ENCODE assay signal across 22 cellular contexts in genomic region chr3:181327349-181327748, GRCh38.
"Had no signal": no experiment of that assay in that cellular context is flagged by ENCODE, and none has a peak within 500 bp of the region (broad histone marks: within the 10 kb centered on the region; RNA-seq: fewer than 3 reads in every experiment).

No MANE protein-coding gene starts in this region.

- H3K27ac ChIP-seq: cardiac muscle cell, epithelial cell of prostate, left ventricle myocardium inferior, neutrophil, parathyroid adenoma had no signal

- H3K27me3 ChIP-seq: cardiac muscle cell, neutrophil had no signal

- H2AFZ ChIP-seq: parathyroid adenoma had no signal

- H3K9ac ChIP-seq: parathyroid adenoma had no signal

- DNase-seq: activated CD8-positive, alpha-beta T cell treated with anti-CD3 and anti-CD28 coated beads, Interleukin-2, amount 10 ng/mL, durations not matched to agents 7 days and 5 days; activated naive CD4-positive, alpha-beta T cell treated with Interleukin-2 at 50 U/mL for 16 hours; activated naive CD8-positive, alpha-beta T cell treated with anti-CD3 and anti-CD28 coated beads, Interleukin-2, amount 10 ng/mL, durations not matched to agents 7 days and 5 days; activated T-cell treated with anti-CD3 and anti-CD28 coated beads, Interleukin-2, amount 50 U/mL, for 24 hours; effector memory CD8-positive, alpha-beta T cell; foreskin fibroblast; glutamatergic neuron; kidney; left ventricle myocardium inferior; stimulated activated CD4-positive, alpha-beta T cell treated with anti-CD3 and anti-CD28 coated beads, Interleukin-4, amount 100 ng/mL, for 4 hours; T1000 had no signal

- H3K79me2 ChIP-seq: parathyroid adenoma had no signal

- H3K4me1 Mint-ChIP-seq: activated CD4-positive, alpha-beta T cell treated with anti-CD3 and anti-CD28 coated beads, Interleukin-2, amount 10 ng/mL, durations not matched to agents 7 days and 5 days; activated naive CD8-positive, alpha-beta T cell treated with anti-CD3 and anti-CD28 coated beads, Interleukin-2, amount 10 ng/mL, durations not matched to agents 7 days and 5 days; stimulated activated memory B cell treated with anti-CD40 and anti-IgM and Interleukin-4, amounts not matched to agents 10 μg/mL and 1 μg/mL and 100 μg/mL, for 72 hours had no signal

- H3K4me2 ChIP-seq: smooth muscle cell had no signal

- H3K36me3 ChIP-seq: cardiac muscle cell, left ventricle myocardium inferior, neutrophil had no signal

- H3K9me3 ChIP-seq: neutrophil had no signal

- H3K4me3 Mint-ChIP-seq: activated CD4-positive, alpha-beta T cell treated with anti-CD3 and anti-CD28 coated beads, Interleukin-2, amount 10 ng/mL, durations not matched to agents 7 days and 5 days; activated CD8-positive, alpha-beta T cell treated with anti-CD3 and anti-CD28 coated beads, Interleukin-2, amount 10 ng/mL, durations not matched to agents 7 days and 5 days; activated naive CD8-positive, alpha-beta T cell treated with anti-CD3 and anti-CD28 coated beads, Interleukin-2, amount 10 ng/mL, durations not matched to agents 7 days and 5 days; activated T-cell treated with anti-CD3 and anti-CD28 coated beads, Interleukin-2, amount 50 U/mL, for 24 hours; dendritic cell treated with granulocyte-macrophage colony-stimulating factor and Interleukin-4, amounts not matched to agents 40 ng/mL and 50 ng/mL, for 4 days; effector memory CD8-positive, alpha-beta T cell; stimulated activated memory B cell treated with anti-CD40 and anti-IgM and Interleukin-4, amounts not matched to agents 10 μg/mL and 1 μg/mL and 100 μg/mL, for 72 hours had no signal

- H3K36me3 Mint-ChIP-seq: activated naive CD8-positive, alpha-beta T cell treated with anti-CD3 and anti-CD28 coated beads, Interleukin-2, amount 10 ng/mL, durations not matched to agents 7 days and 5 days had no signal

- H3K4me3 ChIP-seq: cardiac muscle cell, left ventricle myocardium inferior, smooth muscle cell had no signal

- H3K9me3 Mint-ChIP-seq: activated CD4-positive, alpha-beta T cell treated with anti-CD3 and anti-CD28 coated beads, Interleukin-2, amount 10 ng/mL, durations not matched to agents 7 days and 5 days; activated T-helper 2 cell treated with anti-CD3 and anti-CD28 coated beads, Interferon-gamma antibody, Interleukin-2, Interleukin-4, amounts not matched to agents 10 μg/mL and 5 μg/mL and 100 μg/mL, durations not matched to agents 14 hours and 24 hours and 36 hours had no signal

- ATAC-seq: activated CD4-positive, CD25-positive, alpha-beta regulatory T cell treated with anti-CD3 and anti-CD28 coated beads, Interleukin-2, amount 50 U/mL, for 24 hours; activated CD8-positive, alpha-beta T cell treated with anti-CD3 and anti-CD28 coated beads, Interleukin-2, amount 10 ng/mL, durations not matched to agents 7 days and 5 days; effector memory CD8-positive, alpha-beta T cell; sciatic nerve; stimulated activated memory B cell treated with anti-CD40 and anti-IgM and Interleukin-4, amounts not matched to agents 10 μg/mL and 1 μg/mL and 100 μg/mL, for 72 hours had no signal

- H3K4me1 ChIP-seq: left ventricle myocardium inferior, parathyroid adenoma had no signal

- H3K27me3 Mint-ChIP-seq: activated CD4-positive, alpha-beta T cell treated with anti-CD3 and anti-CD28 coated beads, Interleukin-2, amount 10 ng/mL, durations not matched to agents 7 days and 5 days; activated naive CD8-positive, alpha-beta T cell treated with anti-CD3 and anti-CD28 coated beads, Interleukin-2, amount 10 ng/mL, durations not matched to agents 7 days and 5 days; activated T-cell treated with anti-CD3 and anti-CD28 coated beads, Interleukin-2, amount 50 U/mL, for 24 hours; dendritic cell treated with granulocyte-macrophage colony-stimulating factor and Interleukin-4, amounts not matched to agents 40 ng/mL and 50 ng/mL, for 4 days; effector memory CD8-positive, alpha-beta T cell had no signal

- H3K27ac Mint-ChIP-seq: activated CD4-positive, alpha-beta T cell treated with anti-CD3 and anti-CD28 coated beads, Interleukin-2, amount 10 ng/mL, durations not matched to agents 7 days and 5 days; activated CD8-positive, alpha-beta T cell treated with anti-CD3 and anti-CD28 coated beads, Interleukin-2, amount 10 ng/mL, durations not matched to agents 7 days and 5 days; activated naive CD8-positive, alpha-beta T cell treated with anti-CD3 and anti-CD28 coated beads, Interleukin-2, amount 10 ng/mL, durations not matched to agents 7 days and 5 days; activated T-cell treated with anti-CD3 and anti-CD28 coated beads, Interleukin-2, amount 50 U/mL, for 24 hours; activated T-helper 2 cell treated with anti-CD3 and anti-CD28 coated beads, Interferon-gamma antibody, Interleukin-2, Interleukin-4, amounts not matched to agents 10 μg/mL and 5 μg/mL and 100 μg/mL, durations not matched to agents 14 hours and 24 hours and 36 hours; dendritic cell treated with granulocyte-macrophage colony-stimulating factor and Interleukin-4, amounts not matched to agents 40 ng/mL and 50 ng/mL, for 4 days; effector memory CD8-positive, alpha-beta T cell; stimulated activated memory B cell treated with anti-CD40 and anti-IgM and Interleukin-4, amounts not matched to agents 10 μg/mL and 1 μg/mL and 100 μg/mL, for 72 hours had no signal
